In the genomic region with DNA sequence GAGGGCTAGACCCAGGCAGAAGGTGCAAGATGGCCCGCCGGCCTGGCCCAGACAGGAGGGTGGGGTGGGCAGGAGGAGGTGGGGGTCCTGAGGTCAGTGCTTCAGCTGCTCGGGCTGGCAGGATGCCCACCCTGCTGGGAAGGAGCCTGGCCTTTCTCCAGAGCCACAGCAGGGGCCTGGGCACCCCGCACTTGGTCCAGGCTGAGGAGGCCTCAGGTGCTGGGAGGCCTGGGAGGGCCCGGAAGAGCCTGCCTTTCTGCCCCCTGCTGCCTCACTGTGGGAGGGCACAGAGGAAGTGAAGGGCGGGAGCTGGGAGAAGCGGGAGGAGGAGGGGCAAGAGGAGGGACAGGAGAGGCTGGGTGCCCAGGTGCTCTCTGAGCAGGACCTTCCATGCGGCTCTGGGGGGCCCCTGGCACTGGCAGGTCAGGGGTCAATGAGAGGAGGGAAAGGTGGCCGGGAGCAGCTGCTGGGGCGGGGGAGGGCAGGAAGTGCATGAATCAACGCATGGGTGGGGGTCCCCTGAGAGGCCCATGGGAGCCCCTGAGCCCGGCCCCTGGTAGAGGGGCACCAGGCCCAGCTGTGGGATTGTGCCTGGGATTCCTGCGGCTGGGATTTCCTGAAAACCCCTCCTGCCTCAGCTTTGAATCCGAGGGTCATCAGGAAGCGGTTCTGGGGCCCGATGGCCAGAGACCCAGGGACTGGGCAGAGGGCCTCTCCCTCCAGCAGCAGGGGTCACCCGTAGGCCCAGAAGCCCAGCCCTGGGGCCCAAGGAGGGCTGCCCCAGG, we compare ENCODE assay signal across 8 cellular contexts. TPM values are rescaled to one million over a fixed set of nuclear protein-coding genes. Genes with fewer than 3 reads are reported as not detected.
DNase-seq lines count a peak whose midpoint lies in the region; ATAC-seq and TF ChIP-seq lines count a peak whose summit lies in the region.

No MANE protein-coding gene starts in this region.

- no peaks in the 10 kb centered on the region for H3K27me3 Mint-ChIP-seq in activated T-cell treated with anti-CD3 and anti-CD28 coated beads, Interleukin-2, amount 50 U/mL, for 4 hours (ENCODE audit: low read depth)

- no peaks in the 10 kb centered on the region for H3K9me3 ChIP-seq in OCI-LY1 (ENCODE audit: low read length)

- no peaks in the 10 kb centered on the region for H3F3A ChIP-seq in OCI-LY1 (ENCODE audit: insufficient read depth, low read length)

- no peaks in the 10 kb centered on the region for H4K20me1 ChIP-seq in OCI-LY1 (ENCODE audit: insufficient read depth, low read length)

- H3K27me3 ChIP-seq in OCI-LY1 (ENCODE audit: insufficient read depth, low read length), result no peaks in the 10 kb centered on the region

- H3K9me3 Mint-ChIP-seq in activated T-cell treated with anti-CD3 and anti-CD28 coated beads, Interleukin-2, amount 50 U/mL, for 4 hours, result no peaks in the 10 kb centered on the region

- ATAC-seq in HG03135 (IDR thresholded peaks at IDR 0.05; ENCODE audit: unreplicated experiment), result peak; percentile 41
- peak; percentile 52 to 67 for ATAC-seq in activated T-cell treated with anti-CD3 and anti-CD28 coated beads, Interleukin-2, amount 50 U/mL, for 4 hours

- H3K36me3 ChIP-seq in OCI-LY1 (ENCODE audit: insufficient read depth, low read length), result no peaks in the 10 kb centered on the region

- H3K4me2 ChIP-seq in OCI-LY1 (ENCODE audit: low read length), result no peak overlapping the region

- H2AFZ ChIP-seq in OCI-LY1 (ENCODE audit: low read length), result no peak overlapping the region

- no peaks in the 10 kb centered on the region for H3K9me2 ChIP-seq in OCI-LY1 (ENCODE audit: low read depth, low read length)

- no peaks in the 10 kb centered on the region for H3K36me3 Mint-ChIP-seq in activated T-cell treated with anti-CD3 and anti-CD28 coated beads, Interleukin-2, amount 50 U/mL, for 4 hours (ENCODE audit: insufficient read depth)

- no peak overlapping the region for H3K4me3 ChIP-seq in OCI-LY1 (ENCODE audit: low read depth, low read length, poor library complexity, severe bottlenecking)

- H3K4me1 ChIP-seq in OCI-LY1 (ENCODE audit: insufficient read depth, low read length, severe bottlenecking), result peaks cover 16% of the 10 kb centered on the region

- H3K79me2 ChIP-seq in OCI-LY1 (ENCODE audit: insufficient read depth, low read length), result no peaks in the 10 kb centered on the region

- peak overlapping the region; percentile 33; the same call in 1 of the 2 replicates for H3K9ac ChIP-seq in OCI-LY1 (ENCODE audit: low read length)

- H3K4me1 Mint-ChIP-seq in activated T-cell treated with anti-CD3 and anti-CD28 coated beads, Interleukin-2, amount 50 U/mL, for 4 hours (ENCODE audit: low read depth), result peaks cover 40% of the 10 kb centered on the region

- peak; percentile 60 for DNase-seq in activated T-cell treated with anti-CD3 and anti-CD28 coated beads, Interleukin-2, amount 50 U/mL, for 4 hours
- peak; percentile 71 for DNase-seq in glomerular visceral epithelial cell (ENCODE audit: extremely low spot score)
- peak; percentile 73 to 75 (median 74) for DNase-seq in stimulated activated CD4-positive, alpha-beta T cell treated with anti-CD3 and anti-CD28 coated beads, Interleukin-12 subunit alpha, Interleukin-12 subunit beta, amount 100 ng/mL, for 48 hours (ENCODE audit: low read depth in 2 of 3, low spot score in 1 of 3)
- DNase-seq in caudate nucleus (lab: John Stamatoyannopoulos, UW), result no peak
- DNase-seq in NCI-H187 (lab: John Stamatoyannopoulos, UW), result no peak

- H3K27ac ChIP-seq in OCI-LY1 (ENCODE audit: low read depth, low read length, poor library complexity, severe bottlenecking) (peak overlapping the region; percentile 34), caudate nucleus (ENCODE audit: low read depth, low read length) (no peak overlapping the region)

- peak overlapping the region; percentile 72 for H3K4me3 Mint-ChIP-seq in activated T-cell treated with anti-CD3 and anti-CD28 coated beads, Interleukin-2, amount 50 U/mL, for 4 hours

- peak; percentile 64 for TF ChIP-seq CTCF in GM12874 (IDR thresholded peaks at IDR 0.05; ENCODE audit: insufficient read depth, low read depth, low read length)
- peak; percentile 25; the same call in 1 of the 2 replicates for TF ChIP-seq CTCF in OCI-LY1 (IDR thresholded peaks at IDR 0.05; ENCODE audit: low read length)

RNA-seq across cellular contexts. Expression of a gene that starts 49.9 kb away (rescaled TPM):
- 1 to 10 TPM; 3.3 to 4.3 (median 4.1) TPM for total RNA-seq in activated T-cell treated with anti-CD3 and anti-CD28 coated beads, Interleukin-2, amount 50 U/mL, for 4 hours

Comparison
In these comparisons a context has a peak if more than half of its experiments do, and no peak if none do; other contexts are left out.
1. DNase-seq: peak in activated T-cell treated with anti-CD3 and anti-CD28 coated beads, Interleukin-2, amount 50 U/mL, for 4 hours (single experiment), glomerular visceral epithelial cell (single experiment) and stimulated activated CD4-positive, alpha-beta T cell treated with anti-CD3 and anti-CD28 coated beads, Interleukin-12 subunit alpha, Interleukin-12 subunit beta, amount 100 ng/mL, for 48 hours (3 of 3); none in caudate nucleus (0 of 61) and NCI-H187 (0 of 2).